In the genomic region with DNA sequence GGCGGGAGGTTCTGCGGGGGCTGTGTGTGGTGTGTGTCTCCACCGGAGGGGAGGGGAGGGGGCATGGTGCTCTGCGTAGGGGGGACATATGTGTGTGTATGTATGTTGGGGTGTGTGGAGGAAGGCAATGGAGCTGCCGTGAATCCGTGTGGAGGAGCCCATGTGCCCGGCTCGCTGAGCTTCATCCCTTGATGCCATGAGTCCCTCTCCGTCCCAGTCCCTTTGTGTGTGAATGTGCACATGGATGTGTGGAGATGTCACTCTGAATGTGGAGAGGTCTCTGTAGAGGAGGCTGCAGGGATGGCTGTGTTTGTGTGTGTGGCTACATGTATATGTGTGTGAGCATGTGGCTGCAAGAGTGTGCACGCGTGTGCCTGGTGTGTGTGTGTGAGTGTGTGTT, we compare ENCODE assay signal across 31 cellular contexts. TPM values are rescaled to one million over a fixed set of nuclear protein-coding genes. Genes with fewer than 3 reads are reported as not detected.
DNase-seq lines count a peak whose midpoint lies in the region; ATAC-seq, FAIRE-seq and TF ChIP-seq lines count a peak whose summit lies in the region.
"Had no signal": no experiment of that assay in that cellular context is flagged by ENCODE, and none has a peak within 500 bp of the region (broad histone marks: within the 10 kb centered on the region; RNA-seq: fewer than 3 reads in every experiment).

No MANE protein-coding gene starts in this region.

- H3K4me3 ChIP-seq in dorsolateral prefrontal cortex (peak overlapping the region in 54 of 59 donors; percentile 4 to 72 (median 59)), osteoblast (ENCODE audit: insufficient read depth, low read length) (no peak overlapping the region)
- H3K4me3 ChIP-seq: left lung, tibial nerve had no signal

- H3K27ac ChIP-seq in dorsolateral prefrontal cortex (peak overlapping the region in 7 of 59 donors; percentile 29 to 73 (median 40)), osteoblast (ENCODE audit: low read depth, low read length) (no peak overlapping the region)
- H3K27ac ChIP-seq: ascending aorta, left lung, tibial nerve had no signal

- H3K4me3 Mint-ChIP-seq in activated naive CD4-positive, alpha-beta T cell treated with anti-CD3 and anti-CD28 coated beads, Interleukin-2, amount 50 U/mL, for 24 hours = peak overlapping the region; percentile 51
- no peak overlapping the region for H3K4me3 Mint-ChIP-seq in activated naive CD4-positive, alpha-beta T cell treated with anti-CD3 and anti-CD28 coated beads, Interleukin-2, amount 10 ng/mL, durations not matched to agents 7 days and 5 days
- H3K4me3 Mint-ChIP-seq: activated naive CD8-positive, alpha-beta T cell treated with anti-CD3 and anti-CD28 coated beads, Interleukin-2, amount 10 ng/mL, durations not matched to agents 7 days and 5 days; CD8-positive, alpha-beta T cell; endodermal cell had no signal

- no peaks in the 10 kb centered on the region for H3K36me3 ChIP-seq in osteoblast (ENCODE audit: insufficient read depth, low read length)
- H3K36me3 ChIP-seq: ascending aorta, left lung, tibial nerve had no signal

- H3K9me3 ChIP-seq in osteoblast (ENCODE audit: low read depth, low read length) = no peaks in the 10 kb centered on the region
- H3K9me3 ChIP-seq: ascending aorta, left lung, tibial nerve had no signal

- DNase-seq in activated naive CD4-positive, alpha-beta T cell treated with anti-CD3 and anti-CD28 coated beads, Interleukin-2, amount 10 ng/mL, durations not matched to agents 7 days and 5 days = no peak
- DNase-seq in HTR-8/SVneo (ENCODE audit: insufficient read length, low spot score) (no peak), dorsolateral prefrontal cortex (no peak), osteoblast (ENCODE audit: insufficient read length, low spot score, missing footprints) (peak; percentile 60), NCI-H1417 (lab: John Stamatoyannopoulos, UW) (no peak)
- DNase-seq: activated CD4-positive, alpha-beta T cell treated with anti-CD3 and anti-CD28 coated beads for 1 hour; activated effector memory CD4-positive, alpha-beta T cell treated with Interleukin-2 at 50 U/mL for 16 hours; activated naive CD8-positive, alpha-beta T cell treated with anti-CD3 and anti-CD28 coated beads, Interleukin-2, amount 10 ng/mL, durations not matched to agents 7 days and 5 days; CD8-positive, alpha-beta T cell; cortex of kidney; endodermal cell; foreskin fibroblast; HCEC 1CT; IMR-90; islet precursor cell; left lung; mesenchymal stem cell; MV-4-11; NCI-H2171; NK-92 treated with Interleukin-12 subunit alpha and Interleukin-12 subunit beta, amount 100 ng/mL, for 24 hours; PC-3; Right ventricle myocardium superior; stimulated activated CD4-positive, alpha-beta T cell treated with anti-CD3 and anti-CD28 coated beads, Interleukin-4, amount 100 ng/mL, for 24 hours had no signal

- H3K4me2 ChIP-seq in osteoblast (ENCODE audit: insufficient read depth, low read length) = no peak overlapping the region

- H3K79me2 ChIP-seq in osteoblast (ENCODE audit: insufficient read depth, low read length) = no peaks in the 10 kb centered on the region

- ATAC-seq in HG03095 (IDR thresholded peaks at IDR 0.05; ENCODE audit: unreplicated experiment) = no peak
- ATAC-seq in GM18861 (IDR thresholded peaks at IDR 0.05; ENCODE audit: unreplicated experiment) = no peak

- peaks cover 12% of the 10 kb centered on the region for H3K27me3 Mint-ChIP-seq in activated naive CD4-positive, alpha-beta T cell treated with anti-CD3 and anti-CD28 coated beads, Interleukin-2, amount 50 U/mL, for 24 hours
- H3K27me3 Mint-ChIP-seq in activated naive CD4-positive, alpha-beta T cell treated with anti-CD3 and anti-CD28 coated beads, Interleukin-2, amount 10 ng/mL, durations not matched to agents 7 days and 5 days = peaks cover 72% of the 10 kb centered on the region

- H4K20me1 ChIP-seq in osteoblast (ENCODE audit: insufficient read depth, low read length) = no peaks in the 10 kb centered on the region

- H3K36me3 Mint-ChIP-seq in activated naive CD4-positive, alpha-beta T cell treated with anti-CD3 and anti-CD28 coated beads, Interleukin-2, amount 50 U/mL, for 24 hours = no peaks in the 10 kb centered on the region
- no peaks in the 10 kb centered on the region for H3K36me3 Mint-ChIP-seq in activated naive CD4-positive, alpha-beta T cell treated with anti-CD3 and anti-CD28 coated beads, Interleukin-2, amount 10 ng/mL, durations not matched to agents 7 days and 5 days
- H3K36me3 Mint-ChIP-seq: activated naive CD8-positive, alpha-beta T cell treated with anti-CD3 and anti-CD28 coated beads, Interleukin-2, amount 10 ng/mL, durations not matched to agents 7 days and 5 days; CD8-positive, alpha-beta T cell had no signal

- peak; percentile 90 for FAIRE-seq in HTR-8/SVneo (lab: Jason Lieb, UNC)
- FAIRE-seq: GM18507 had no signal

- H3K9me3 Mint-ChIP-seq in activated naive CD4-positive, alpha-beta T cell treated with anti-CD3 and anti-CD28 coated beads, Interleukin-2, amount 50 U/mL, for 24 hours = no peaks in the 10 kb centered on the region
- H3K9me3 Mint-ChIP-seq in activated naive CD4-positive, alpha-beta T cell treated with anti-CD3 and anti-CD28 coated beads, Interleukin-2, amount 10 ng/mL, durations not matched to agents 7 days and 5 days = no peaks in the 10 kb centered on the region
- H3K9me3 Mint-ChIP-seq: activated naive CD8-positive, alpha-beta T cell treated with anti-CD3 and anti-CD28 coated beads, Interleukin-2, amount 10 ng/mL, durations not matched to agents 7 days and 5 days; CD8-positive, alpha-beta T cell had no signal

- no peaks in the 10 kb centered on the region for H3K4me1 ChIP-seq in osteoblast (ENCODE audit: insufficient read depth, low read length)
- H3K4me1 ChIP-seq: left lung had no signal

- intact Hi-C loops in dorsolateral prefrontal cortex (cut with DNase I) = no loop called here

- no peaks in the 10 kb centered on the region for H3K4me1 Mint-ChIP-seq in activated naive CD4-positive, alpha-beta T cell treated with anti-CD3 and anti-CD28 coated beads, Interleukin-2, amount 50 U/mL, for 24 hours
- H3K4me1 Mint-ChIP-seq in activated naive CD4-positive, alpha-beta T cell treated with anti-CD3 and anti-CD28 coated beads, Interleukin-2, amount 10 ng/mL, durations not matched to agents 7 days and 5 days = no peaks in the 10 kb centered on the region
- H3K4me1 Mint-ChIP-seq: endodermal cell had no signal

- peaks cover 0 to 78% (median 22%) of the 10 kb centered on the region in 45 donors for H3K27me3 ChIP-seq in dorsolateral prefrontal cortex
- peaks cover 39% of the 10 kb centered on the region for H3K27me3 ChIP-seq in osteoblast (ENCODE audit: insufficient read depth, low read length)
- H3K27me3 ChIP-seq: ascending aorta had no signal

- CTCF ChIA-PET in activated naive CD4-positive, alpha-beta T cell treated with anti-CD3 and anti-CD28 coated beads, Interleukin-2, amount 10 ng/mL, durations not matched to agents 7 days and 5 days (lab: Charles Lee) = no interaction called here

- no peak overlapping the region for H2AFZ ChIP-seq in osteoblast (ENCODE audit: low read length)

- TF ChIP-seq CTCF in dorsolateral prefrontal cortex (IDR thresholded peaks at IDR 0.05 in 54 of 56, conservative IDR thresholded peaks at IDR 0.05 in 2 of 56; ENCODE audit: low read depth in 1 of 56, partially characterized antibody in 56 of 56) = no peak
- TF ChIP-seq CTCF in osteoblast (IDR thresholded peaks at IDR 0.05; ENCODE audit: extremely low read depth, low read depth, low read length) = no peak

- no peak overlapping the region for H3K27ac Mint-ChIP-seq in activated naive CD4-positive, alpha-beta T cell treated with anti-CD3 and anti-CD28 coated beads, Interleukin-2, amount 50 U/mL, for 24 hours
- H3K27ac Mint-ChIP-seq in activated naive CD4-positive, alpha-beta T cell treated with anti-CD3 and anti-CD28 coated beads, Interleukin-2, amount 10 ng/mL, durations not matched to agents 7 days and 5 days = no peak overlapping the region
- H3K27ac Mint-ChIP-seq: activated naive CD8-positive, alpha-beta T cell treated with anti-CD3 and anti-CD28 coated beads, Interleukin-2, amount 10 ng/mL, durations not matched to agents 7 days and 5 days; CD8-positive, alpha-beta T cell; endodermal cell had no signal

RNA-seq across cellular contexts. Expression of a gene that starts 1.2 kb away (rescaled TPM):
- 10 to 100 TPM; 14.3 to 83.4 (median 53.5) TPM for total RNA-seq in dorsolateral prefrontal cortex
- total RNA-seq in osteoblast = 7.7 and 8.0 TPM in 2 replicates

RNA-seq across cellular contexts. Expression of a gene that starts 22.8 kb away (rescaled TPM):
- total RNA-seq in dorsolateral prefrontal cortex = 10 to 100 TPM in 12 of 120 experiments, 1 to 10 TPM in 107, under 1 TPM in 1; 0.74 to 14.8 (median 6.0) TPM
- not detected in 2 replicates for total RNA-seq in osteoblast
- total RNA-seq: activated naive CD8-positive, alpha-beta T cell treated with anti-CD3 and anti-CD28 coated beads, Interleukin-2, amount 10 ng/mL, durations not matched to agents 7 days and 5 days; ascending aorta; CD8-positive, alpha-beta T cell; IMR-90; left lung; omental fat pad; pulmonary artery endothelial cell; Right ventricle myocardium superior had no signal
